16 cellular contexts compared by ENCODE assay signal in the genomic region with DNA sequence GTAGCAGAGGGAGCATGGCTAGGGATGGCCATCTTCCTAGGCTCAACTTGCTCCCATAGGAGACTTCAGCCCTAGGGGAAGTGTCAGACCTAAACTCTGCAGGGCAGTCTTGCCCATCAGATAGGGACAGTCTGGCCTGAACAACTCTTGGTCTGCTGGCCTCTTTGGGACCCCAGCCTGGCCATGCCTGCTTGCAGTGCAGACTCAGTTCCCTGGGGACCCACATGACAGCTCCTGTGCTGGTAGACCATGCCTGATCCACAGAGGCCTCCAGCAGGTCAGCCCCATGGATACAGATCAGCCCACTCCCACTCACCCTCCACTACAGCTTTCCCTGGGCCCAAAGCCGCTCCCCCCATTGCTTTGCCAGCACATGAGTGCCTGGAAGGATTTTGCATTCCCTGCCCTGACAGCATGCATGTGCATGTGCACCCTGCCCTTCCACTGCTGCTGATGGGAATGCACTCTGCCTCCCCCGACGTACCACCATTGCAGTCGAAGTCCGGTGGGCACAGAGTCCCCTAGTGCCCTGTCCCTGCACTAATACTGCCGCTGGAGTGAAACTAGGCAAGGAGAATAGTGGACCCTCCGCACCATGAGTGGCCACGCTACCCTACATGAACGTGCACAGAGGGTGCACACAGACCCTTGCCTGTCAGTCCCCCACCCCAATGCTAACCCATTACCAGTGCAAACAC.
DNase-seq lines count a peak whose midpoint lies in the region; ATAC-seq and TF ChIP-seq lines count a peak whose summit lies in the region.
"Had no signal": no experiment of that assay in that cellular context is flagged by ENCODE, and none has a peak within 500 bp of the region (broad histone marks: within the 10 kb centered on the region; RNA-seq: fewer than 3 reads in every experiment).

No MANE protein-coding gene starts in this region.

- H3K27me3 ChIP-seq in RWPE2 (ENCODE audit: insufficient read depth, poor library complexity, severe bottlenecking) (peaks cover 3% of the 10 kb centered on the region), spleen (replicated peaks in 1 of 7) (no peaks in the 10 kb centered on the region), aorta (ENCODE audit: control insufficient read depth in 1 of 2, insufficient read depth in 2 of 2, low read length in 1 of 2) (no peaks in the 10 kb centered on the region)
- H3K27me3 ChIP-seq: BE2C had no signal

- intact Hi-C loops in spleen (cut with DNase I; ENCODE audit: low total_unique reads), result no loop called here
- intact Hi-C loops in aorta (cut with DNase I), result no loop called here

- no peak overlapping the region for H3K4me3 ChIP-seq in RWPE2 (ENCODE audit: severe bottlenecking)
- no peak overlapping the region for H3K4me3 ChIP-seq in spleen
- H3K4me3 ChIP-seq in aorta (ENCODE audit: low read length in 2 of 2), result no peak overlapping the region
- H3K4me3 ChIP-seq: GM23338 had no signal

- H3K9me3 ChIP-seq in RWPE2 (ENCODE audit: severe bottlenecking), result no peaks in the 10 kb centered on the region
- peaks cover 0 to 35% (median 0%) of the 10 kb centered on the region in 8 donors for H3K9me3 ChIP-seq in spleen
- H3K9me3 ChIP-seq in aorta (ENCODE audit: control insufficient read depth, low read length), result no peaks in the 10 kb centered on the region
- H3K9me3 ChIP-seq: BE2C had no signal

- TF ChIP-seq CTCF in RWPE2 (IDR thresholded peaks at IDR 0.05; ENCODE audit: poor library complexity, severe bottlenecking) (no peak), chondrocyte (IDR thresholded peaks at IDR 0.05) (no peak), spleen (IDR thresholded peaks at IDR 0.05 in 8 of 11, conservative IDR thresholded peaks at IDR 0.05 in 3 of 11) (no peak)

- no peaks in the 10 kb centered on the region for H3K36me3 Mint-ChIP-seq in chondrocyte (ENCODE audit: low read depth)
- H3K36me3 Mint-ChIP-seq: CD4-positive, CD25-positive, alpha-beta regulatory T cell; CD8-positive, alpha-beta memory T cell had no signal

- no peaks in the 10 kb centered on the region for H3K27me3 Mint-ChIP-seq in chondrocyte (ENCODE audit: low read depth)
- H3K27me3 Mint-ChIP-seq: CD4-positive, CD25-positive, alpha-beta regulatory T cell had no signal

- no peak for TF ChIP-seq POLR2A in spleen (IDR thresholded peaks at IDR 0.05)

- ATAC-seq in RWPE2 (ENCODE audit: low read depth) (no peak), aorta (ENCODE audit: low FRiP score) (peak; percentile 26), GM18909 (IDR thresholded peaks at IDR 0.05; ENCODE audit: poor library complexity, unreplicated experiment) (no peak), GM21515 (IDR thresholded peaks at IDR 0.05; ENCODE audit: unreplicated experiment) (no peak)
- ATAC-seq: GM23338 had no signal

- H3K27ac ChIP-seq in RWPE2 (ENCODE audit: poor library complexity, severe bottlenecking) (no peak overlapping the region), spleen (no peak overlapping the region), aorta (ENCODE audit: low read depth in 1 of 2, low read length in 2 of 2) (no peak overlapping the region)
- H3K27ac ChIP-seq: HL-60 had no signal

- no peak overlapping the region for H3K4me3 Mint-ChIP-seq in chondrocyte (ENCODE audit: unreplicated experiment)
- H3K4me3 Mint-ChIP-seq: CD4-positive, CD25-positive, alpha-beta regulatory T cell; CD8-positive, alpha-beta memory T cell; GM23338 had no signal

- peaks cover 13% of the 10 kb centered on the region for H3K9me3 Mint-ChIP-seq in chondrocyte (ENCODE audit: low read depth)
- H3K9me3 Mint-ChIP-seq: GM23338 had no signal

- DNase-seq in RWPE2 (ENCODE audit: low spot score), result peak; percentile 34
- DNase-seq in chondrocyte (ENCODE audit: low spot score), result peak; percentile 68
- DNase-seq in spleen, result peak; percentile 51
- DNase-seq in aorta, result no peak
- DNase-seq in activated naive CD4-positive, alpha-beta T cell treated with anti-CD3 and anti-CD28 coated beads, Interleukin-2, amount 50 U/mL, for 16 hours, result no peak
- DNase-seq: ACHN; BE2C; C1 segment of cervical spinal cord; CD4-positive, CD25-positive, alpha-beta regulatory T cell; CD8-positive, alpha-beta memory T cell; COR-L47; HCEC 1CT had no signal

- no peaks in the 10 kb centered on the region for H3K36me3 ChIP-seq in RWPE2 (ENCODE audit: low read depth)
- H3K36me3 ChIP-seq in spleen, result no peaks in the 10 kb centered on the region
- H3K36me3 ChIP-seq in aorta (ENCODE audit: control insufficient read depth in 1 of 2, insufficient read depth in 2 of 2, low read length in 1 of 2), result no peaks in the 10 kb centered on the region
- H3K36me3 ChIP-seq: BE2C had no signal

- no peaks in the 10 kb centered on the region for H3K4me1 ChIP-seq in RWPE2 (ENCODE audit: insufficient read depth, poor library complexity, severe bottlenecking)
- no peaks in the 10 kb centered on the region for H3K4me1 ChIP-seq in spleen
- no peaks in the 10 kb centered on the region for H3K4me1 ChIP-seq in aorta (ENCODE audit: control insufficient read depth in 1 of 2, insufficient read depth in 2 of 2, low read length in 2 of 2)
- H3K4me1 ChIP-seq: BE2C had no signal

- H3K27ac Mint-ChIP-seq in chondrocyte (ENCODE audit: unreplicated experiment), result no peak overlapping the region
- H3K27ac Mint-ChIP-seq: CD4-positive, CD25-positive, alpha-beta regulatory T cell; GM23338 had no signal

- H3K4me1 Mint-ChIP-seq in chondrocyte (ENCODE audit: low read depth), result no peaks in the 10 kb centered on the region
- H3K4me1 Mint-ChIP-seq: CD4-positive, CD25-positive, alpha-beta regulatory T cell; CD8-positive, alpha-beta memory T cell; GM23338 had no signal

- WGBS in spleen, 5 donors, result 62 to 85% (median 80%) methylated on average over 4 to 9 of the region's 9 CpGs
- WGBS in aorta, 2 donors, result 82 to 83% methylated on average over 9 of the region's 9 CpGs

Comparison
In these comparisons a context has a peak if more than half of its experiments do, and no peak if none do; other contexts are left out.
1. DNase-seq: peak in RWPE2 (single experiment), chondrocyte (single experiment) and spleen (single experiment); none in aorta (0 of 2) and activated naive CD4-positive, alpha-beta T cell treated with anti-CD3 and anti-CD28 coated beads, Interleukin-2, amount 50 U/mL, for 16 hours (single experiment).